In genomic region chr1:151237678-151238466, GRCh38 we compare ENCODE assay signal across 13 cellular contexts. TPM values are rescaled to one million over a fixed set of nuclear protein-coding genes. Genes with fewer than 3 reads are reported as not detected.
A peak's percentile ranks its signal among the peaks of the same experiment; 100 is the strongest.
DNase-seq lines count a peak whose midpoint lies in the region; ATAC-seq and TF ChIP-seq lines count a peak whose summit lies in the region.
"Had no signal": no experiment of that assay in that cellular context is flagged by ENCODE, and none has a peak within 500 bp of the region (broad histone marks: within the 10 kb centered on the region; RNA-seq: fewer than 3 reads in every experiment).

No MANE protein-coding gene starts in this region.

- no peak for ATAC-seq in activated naive CD4-positive, alpha-beta T cell treated with anti-CD3 and anti-CD28 coated beads, Interleukin-2, amount 50 U/mL, for 72 hours
- ATAC-seq in HG02884 (IDR thresholded peaks at IDR 0.05; ENCODE audit: unreplicated experiment), result no peak
- ATAC-seq: left colon had no signal

- no peak overlapping the region for H3K4me3 Mint-ChIP-seq in activated naive CD4-positive, alpha-beta T cell treated with anti-CD3 and anti-CD28 coated beads, Interleukin-2, amount 50 U/mL, for 24 hours
- no peak overlapping the region for H3K4me3 Mint-ChIP-seq in chondrocyte (ENCODE audit: unreplicated experiment)
- H3K4me3 Mint-ChIP-seq: neural progenitor cell had no signal

- no peaks in the 10 kb centered on the region for H3K27me3 ChIP-seq in left ventricle myocardium inferior (ENCODE audit: low read depth)
- H3K27me3 ChIP-seq: neural progenitor cell, vagina had no signal

- no peaks in the 10 kb centered on the region for H3K4me1 ChIP-seq in left ventricle myocardium inferior
- H3K4me1 ChIP-seq: neural progenitor cell, vagina had no signal

- H3K4me1 Mint-ChIP-seq in activated naive CD4-positive, alpha-beta T cell treated with anti-CD3 and anti-CD28 coated beads, Interleukin-2, amount 50 U/mL, for 24 hours, result no peaks in the 10 kb centered on the region
- peaks cover 23% of the 10 kb centered on the region for H3K4me1 Mint-ChIP-seq in chondrocyte (ENCODE audit: low read depth)
- H3K4me1 Mint-ChIP-seq: neural progenitor cell had no signal

- H3K9me3 Mint-ChIP-seq in activated naive CD4-positive, alpha-beta T cell treated with anti-CD3 and anti-CD28 coated beads, Interleukin-2, amount 50 U/mL, for 24 hours, result no peaks in the 10 kb centered on the region
- no peaks in the 10 kb centered on the region for H3K9me3 Mint-ChIP-seq in activated naive CD4-positive, alpha-beta T cell treated with anti-CD3 and anti-CD28 coated beads, Interleukin-2, amount 50 U/mL, for 72 hours
- H3K9me3 Mint-ChIP-seq in chondrocyte (ENCODE audit: low read depth), result no peaks in the 10 kb centered on the region
- H3K9me3 Mint-ChIP-seq: neural progenitor cell had no signal

- intact Hi-C loops in left ventricle myocardium inferior (cut with micrococcal nuclease), result no loop called here
- intact Hi-C loops in head of caudate nucleus (cut with DNase I), result no loop called here

- H3K36me3 Mint-ChIP-seq in activated naive CD4-positive, alpha-beta T cell treated with anti-CD3 and anti-CD28 coated beads, Interleukin-2, amount 50 U/mL, for 24 hours, result peaks cover 14% of the 10 kb centered on the region
- H3K36me3 Mint-ChIP-seq in activated naive CD4-positive, alpha-beta T cell treated with anti-CD3 and anti-CD28 coated beads, Interleukin-2, amount 50 U/mL, for 72 hours, result peaks cover 12 to 30% of the 10 kb centered on the region in 2 donors
- H3K36me3 Mint-ChIP-seq in chondrocyte (ENCODE audit: low read depth), result peaks cover 44% of the 10 kb centered on the region

- H3K27ac ChIP-seq in temporal lobe (ENCODE audit: low read depth, low read length) (peak overlapping the region; percentile 5), left ventricle myocardium inferior (replicated peaks) (no peak overlapping the region)
- H3K27ac ChIP-seq: neural progenitor cell, vagina had no signal

- DNase-seq in activated naive CD4-positive, alpha-beta T cell treated with anti-CD3 and anti-CD28 coated beads, Interleukin-2, amount 50 U/mL, for 72 hours (ENCODE audit: low spot score in 2 of 2), result no peak
- DNase-seq in NOMO-1 (lab: John Stamatoyannopoulos, UW; ENCODE audit: unreplicated experiment in 2 of 2), result peak; percentile 20 to 69
- DNase-seq in chondrocyte (ENCODE audit: low spot score), result no peak
- DNase-seq in left ventricle myocardium inferior, result no peak
- no peak for DNase-seq in head of caudate nucleus
- DNase-seq: activated CD4-positive, alpha-beta T cell treated with anti-CD3 and anti-CD28 coated beads for 4 hours; left colon; NCI-H1417 had no signal

- H3K9me3 ChIP-seq in left ventricle myocardium inferior (replicated peaks), result no peaks in the 10 kb centered on the region
- H3K9me3 ChIP-seq: vagina had no signal

- peak overlapping the region; percentile 25 for H3K27ac Mint-ChIP-seq in activated naive CD4-positive, alpha-beta T cell treated with anti-CD3 and anti-CD28 coated beads, Interleukin-2, amount 50 U/mL, for 24 hours
- peak overlapping the region in 1 of 2 donors; percentile 73 for H3K27ac Mint-ChIP-seq in activated naive CD4-positive, alpha-beta T cell treated with anti-CD3 and anti-CD28 coated beads, Interleukin-2, amount 50 U/mL, for 72 hours
- peak overlapping the region; percentile 82 for H3K27ac Mint-ChIP-seq in chondrocyte (ENCODE audit: unreplicated experiment)
- H3K27ac Mint-ChIP-seq: neural progenitor cell had no signal

- H3K4me3 ChIP-seq in left ventricle myocardium inferior, result no peak overlapping the region
- H3K4me3 ChIP-seq: neural progenitor cell, vagina had no signal

- H3K27me3 Mint-ChIP-seq in activated naive CD4-positive, alpha-beta T cell treated with anti-CD3 and anti-CD28 coated beads, Interleukin-2, amount 50 U/mL, for 24 hours, result no peaks in the 10 kb centered on the region
- H3K27me3 Mint-ChIP-seq in chondrocyte (ENCODE audit: low read depth), result no peaks in the 10 kb centered on the region

- no peak for TF ChIP-seq CTCF in chondrocyte (IDR thresholded peaks at IDR 0.05)
- TF ChIP-seq CTCF in left ventricle myocardium inferior (IDR thresholded peaks at IDR 0.05; ENCODE audit: borderline replicate concordance), result no peak

- peaks cover 100% of the 10 kb centered on the region for H3K36me3 ChIP-seq in left ventricle myocardium inferior

RNA-seq across cellular contexts. Expression of gene PSMD4, which starts 16.7 kb away (rescaled TPM):
- 100 to 1,000 TPM; 185 to 189 TPM for total RNA-seq in activated naive CD4-positive, alpha-beta T cell treated with anti-CD3 and anti-CD28 coated beads, Interleukin-2, amount 50 U/mL, for 72 hours
- total RNA-seq in chondrocyte (111 to 144 TPM (median 113 TPM) in 3 replicates), temporal lobe (74.5 TPM), left ventricle myocardium inferior (142 TPM)

RNA-seq across cellular contexts. Expression of gene PIP5K1A, which starts 39.5 kb away (rescaled TPM):
- 100 to 1,000 TPM in 1 of 2 donors, 10 to 100 TPM in 1; 88.0 to 137 TPM for total RNA-seq in activated naive CD4-positive, alpha-beta T cell treated with anti-CD3 and anti-CD28 coated beads, Interleukin-2, amount 50 U/mL, for 72 hours
- total RNA-seq in chondrocyte (72.8 to 89.9 TPM (median 80.0 TPM) in 3 replicates), temporal lobe (47.0 TPM), left ventricle myocardium inferior (28.5 TPM)

RNA-seq across cellular contexts. Expression of gene ZNF687, which starts 44.2 kb away (rescaled TPM):
- 10 to 100 TPM; 28.0 to 29.0 TPM for total RNA-seq in activated naive CD4-positive, alpha-beta T cell treated with anti-CD3 and anti-CD28 coated beads, Interleukin-2, amount 50 U/mL, for 72 hours
- total RNA-seq in chondrocyte (17.5 to 19.3 TPM (median 18.6 TPM) in 3 replicates), temporal lobe (7.9 TPM), left ventricle myocardium inferior (11.2 TPM)

RNA-seq across cellular contexts. Expression of gene VPS72, which starts 47.9 kb away (rescaled TPM):
- 10 to 100 TPM; 61.3 to 67.0 TPM for total RNA-seq in activated naive CD4-positive, alpha-beta T cell treated with anti-CD3 and anti-CD28 coated beads, Interleukin-2, amount 50 U/mL, for 72 hours
- total RNA-seq in chondrocyte (40.4 to 70.5 TPM (median 64.0 TPM) in 3 replicates), temporal lobe (54.1 TPM), left ventricle myocardium inferior (40.5 TPM)

Comparison
In these comparisons a context has a peak if more than half of its experiments do, and no peak if none do; other contexts are left out.
1. DNase-seq: peak in NOMO-1 (2 of 2); none in activated naive CD4-positive, alpha-beta T cell treated with anti-CD3 and anti-CD28 coated beads, Interleukin-2, amount 50 U/mL, for 72 hours (0 of 2), chondrocyte (single experiment), left ventricle myocardium inferior (single experiment) and head of caudate nucleus (0 of 42).